Comparison of ENCODE assay signal across 8 cellular contexts in genomic region chr19:44951179-44952159, GRCh38. TPM values are rescaled to one million over a fixed set of nuclear protein-coding genes. Genes with fewer than 3 reads are reported as not detected.
DNase-seq lines count a peak whose midpoint lies in the region; ATAC-seq, FAIRE-seq and TF ChIP-seq lines count a peak whose summit lies in the region.

No MANE protein-coding gene starts in this region.

- TF ChIP-seq CTCF in choroid plexus epithelial cell (conservative IDR thresholded peaks at IDR 0.05; ENCODE audit: low read depth, low read length) (peak; percentile 87), lung (IDR thresholded peaks at IDR 0.05; ENCODE audit: control extremely low read depth, extremely low read depth) (peak; percentile 64)

- no peak for ATAC-seq in lung (ENCODE audit: insufficient read depth, low FRiP score)
- no peak for ATAC-seq in GM18858 (IDR thresholded peaks at IDR 0.05; ENCODE audit: unreplicated experiment)

- H3K4me3 ChIP-seq in choroid plexus epithelial cell (ENCODE audit: low read depth, low read length) (peak overlapping the region; percentile 39), lung (no peak overlapping the region)

- peaks cover 0 to 5% of the 10 kb centered on the region in 2 donors for H3K36me3 ChIP-seq in lung (ENCODE audit: control insufficient read depth in 2 of 2, insufficient read depth in 2 of 2, low read length in 2 of 2)

- H3K9me3 ChIP-seq in lung (ENCODE audit: control insufficient read depth in 2 of 2, insufficient read depth in 1 of 2, low read length in 1 of 2): no peaks in the 10 kb centered on the region

- peak; percentile 86 for DNase-seq in AG08395 (ENCODE audit: low spot score)
- DNase-seq in GM19239 (ENCODE audit: insufficient read length, low spot score): peak; percentile 59
- DNase-seq in NCI-H226: peak; percentile 42
- peak; percentile 37 for DNase-seq in activated CD4-positive, alpha-beta T cell treated with anti-CD3 and anti-CD28 coated beads for 1 hour
- peak; percentile 90 for DNase-seq in choroid plexus epithelial cell (ENCODE audit: low read depth)
- DNase-seq in lung (ENCODE audit: low spot score): peak; percentile 64
- peak; percentile 20 to 66 (median 49) for DNase-seq in stimulated activated CD4-positive, alpha-beta T cell treated with anti-CD3 and anti-CD28 coated beads, TNF-alpha, amount 100 ng/mL, for 48 hours (ENCODE audit: low read depth in 3 of 3)

- peaks cover 0 to 8% of the 10 kb centered on the region in 2 donors for H3K4me1 ChIP-seq in lung (ENCODE audit: control insufficient read depth in 2 of 2, insufficient read depth in 2 of 2, low read length in 2 of 2)

- no peak overlapping the region for H3K27ac ChIP-seq in lung (ENCODE audit: low read depth in 1 of 2, low read length in 1 of 2)

- 58 to 68% methylated on average over 13 of the region's 13 CpGs for WGBS in lung, 2 donors

- H3K27me3 ChIP-seq in lung (ENCODE audit: control insufficient read depth, insufficient read depth): no peaks in the 10 kb centered on the region

- FAIRE-seq in GM19239 (lab: Jason Lieb, UNC): peak; percentile 76

RNA-seq across cellular contexts. Expression of gene CLPTM1, which starts 3.7 kb away (rescaled TPM):
- total RNA-seq in lung: 100 to 1,000 TPM in 1 of 2 donors, 10 to 100 TPM in 1; 35.9 to 130 TPM
- 10 to 100 TPM; 82.5 to 88.0 TPM for polyA plus RNA-seq in lung

RNA-seq across cellular contexts. Expression of gene APOC2, which starts 5.6 kb away (rescaled TPM):
- 1 to 10 TPM; 1.8 to 8.0 TPM for total RNA-seq in lung
- 10 to 100 TPM; 12.2 to 21.5 TPM for polyA plus RNA-seq in lung

RNA-seq across cellular contexts. Expression of gene APOC4, which starts 9.4 kb away (rescaled TPM):
- not detected for total RNA-seq in lung
- under 1 TPM in 1 of 2 donors, not detected in 1; 0.98 TPM for polyA plus RNA-seq in lung

RNA-seq across cellular contexts. Expression of gene APOC1, which starts 37.1 kb away (rescaled TPM):
- total RNA-seq in lung: 100 to 1,000 TPM in 1 of 2 donors, 10 to 100 TPM in 1; 14.0 to 282 TPM
- 1,000 to 10,000 TPM in 1 of 2 donors, 100 to 1,000 TPM in 1; 153 to 1,030 TPM for polyA plus RNA-seq in lung

RNA-seq across cellular contexts. Expression of gene APOE, which starts 45.9 kb away (rescaled TPM):
- 100 to 1,000 TPM in 1 of 2 donors, 10 to 100 TPM in 1; 80.8 to 177 TPM for total RNA-seq in lung
- 1,000 to 10,000 TPM in 1 of 2 donors, 100 to 1,000 TPM in 1; 235 to 1,011 TPM for polyA plus RNA-seq in lung

Comparison
In these comparisons a context has a peak if more than half of its experiments do, and no peak if none do; other contexts are left out.
1. DNase-seq: peak in every context shown above with its lines; median percentile 90 in choroid plexus epithelial cell; 86 in AG08395; 64 in lung; 59 in GM19239; 49 in stimulated activated CD4-positive, alpha-beta T cell treated with anti-CD3 and anti-CD28 coated beads, TNF-alpha, amount 100 ng/mL, for 48 hours; 42 in NCI-H226; 37 in activated CD4-positive, alpha-beta T cell treated with anti-CD3 and anti-CD28 coated beads for 1 hour.